Comparison of ENCODE assay signal across 21 cellular contexts in genomic region chr4:26059391-26060154, GRCh38.
"Had no signal": no experiment of that assay in that cellular context is flagged by ENCODE, and none has a peak within 500 bp of the region (broad histone marks: within the 10 kb centered on the region; RNA-seq: fewer than 3 reads in every experiment).

No MANE protein-coding gene starts in this region.

- H3K4me3 ChIP-seq: colonic mucosa, esophagus squamous epithelium, lower lobe of right lung, right lobe of liver, stomach, thyroid gland, vagina had no signal

- H3K27me3 ChIP-seq: colonic mucosa, right lobe of liver, stomach, thyroid gland, vagina had no signal

- H3K9me3 ChIP-seq: colonic mucosa, lower lobe of right lung, neutrophil, right lobe of liver, thyroid gland, vagina had no signal

- H3K36me3 Mint-ChIP-seq: immature natural killer cell, natural killer cell had no signal

- H3K4me1 Mint-ChIP-seq: immature natural killer cell, natural killer cell had no signal

- ATAC-seq: effector memory CD8-positive, alpha-beta T cell had no signal

- H3K27ac Mint-ChIP-seq: immature natural killer cell, natural killer cell, progenitor cell of endocrine pancreas had no signal

- H3K79me2 ChIP-seq: parathyroid adenoma had no signal

- H3K4me3 Mint-ChIP-seq: effector memory CD8-positive, alpha-beta T cell; immature natural killer cell; natural killer cell; neural crest cell had no signal

- H3K9me3 Mint-ChIP-seq: effector memory CD8-positive, alpha-beta T cell; immature natural killer cell; natural killer cell had no signal

- H2AFZ ChIP-seq: parathyroid adenoma had no signal

- H3K27ac ChIP-seq: colonic mucosa, lower lobe of right lung, parathyroid adenoma, right lobe of liver, stomach, thyroid gland, vagina had no signal

- H3K4me1 ChIP-seq: colonic mucosa, parathyroid adenoma, right lobe of liver, vagina had no signal

- H3K36me3 ChIP-seq: colonic mucosa, esophagus squamous epithelium, lower lobe of right lung, neutrophil, right lobe of liver, stomach, thyroid gland, vagina had no signal

- DNase-seq: colonic mucosa; effector memory CD8-positive, alpha-beta T cell; erythroblast; esophagus squamous epithelium; immature natural killer cell; islet precursor cell; lower lobe of right lung; natural killer cell; small intestine; stimulated activated CD4-positive, alpha-beta T cell treated with anti-CD3 and anti-CD28 coated beads, Interleukin-15, amount 100 ng/mL, for 24 hours; stimulated activated CD4-positive, alpha-beta T cell treated with anti-CD3 and anti-CD28 coated beads, Interleukin-4, amount 100 ng/mL, for 1 hour; stimulated activated CD8-positive, alpha-beta memory T cell treated with anti-CD3 and anti-CD28 coated beads, Interleukin-4, amount 100 ng/mL, for 48 hours; stimulated activated naive CD4-positive, alpha-beta T cell treated with Interleukin-2 at 50 U/mL for 16 hours had no signal
